ENCODE assay signal across 1 cellular context in the genomic region with DNA sequence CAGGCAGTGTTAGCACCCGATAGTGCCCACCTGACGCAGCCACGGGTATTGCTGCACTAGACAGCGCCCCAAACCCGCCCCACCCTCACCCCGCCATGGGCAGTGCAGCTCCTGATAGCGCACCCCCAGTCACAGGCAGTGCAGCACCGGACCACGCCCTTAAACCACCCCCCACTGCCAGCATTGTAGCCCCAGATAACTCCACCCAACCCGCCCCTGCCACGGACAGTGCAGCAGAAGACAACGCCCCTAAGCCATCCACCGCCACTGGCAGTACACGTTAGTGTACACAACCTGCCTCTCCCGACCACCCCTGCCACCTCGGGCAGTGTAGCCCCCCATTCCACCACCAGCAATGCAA.
TF ChIP-seq lines count a peak whose summit lies in the region.

No MANE protein-coding gene starts in this region.

TF ChIP-seq in K562, 482 proteins besides CTCF, POLR2A, EP300 and RAD21:
- peak; percentile 23; the same call in 1 of the 2 replicates for TF ChIP-seq CBFA2T3 (IDR thresholded peaks at IDR 0.05)
- no peak for TF ChIP-seq HNRNPK (IDR thresholded peaks at IDR 0.05; ENCODE audit: low read depth, low read length, poor library complexity, severe bottlenecking)
- no peak for TF ChIP-seq ZFP30 (CRISPR knock-in tag; IDR thresholded peaks at IDR 0.05; ENCODE audit: borderline replicate concordance)
- TF ChIP-seq TAF9B (IDR thresholded peaks at IDR 0.05; ENCODE audit: partially characterized antibody): no peak
- no peak for TF ChIP-seq ESRRB (CRISPR knock-in tag; IDR thresholded peaks at IDR 0.05; ENCODE audit: borderline replicate concordance)
- 0 out of 2 replicates have a peak, but pooled peaks have one; percentile 2 for TF ChIP-seq POLR2G (IDR thresholded peaks at IDR 0.05; ENCODE audit: low read depth, low read length)
- TF ChIP-seq POLR2AphosphoS5 (IDR thresholded peaks at IDR 0.05; ENCODE audit: control insufficient read depth, insufficient read depth, low read depth, low read length): no peak
TF ChIP-seq in K562: peak in this region for 2.
